ENCODE assay signal across 21 cellular contexts in the genomic region with DNA sequence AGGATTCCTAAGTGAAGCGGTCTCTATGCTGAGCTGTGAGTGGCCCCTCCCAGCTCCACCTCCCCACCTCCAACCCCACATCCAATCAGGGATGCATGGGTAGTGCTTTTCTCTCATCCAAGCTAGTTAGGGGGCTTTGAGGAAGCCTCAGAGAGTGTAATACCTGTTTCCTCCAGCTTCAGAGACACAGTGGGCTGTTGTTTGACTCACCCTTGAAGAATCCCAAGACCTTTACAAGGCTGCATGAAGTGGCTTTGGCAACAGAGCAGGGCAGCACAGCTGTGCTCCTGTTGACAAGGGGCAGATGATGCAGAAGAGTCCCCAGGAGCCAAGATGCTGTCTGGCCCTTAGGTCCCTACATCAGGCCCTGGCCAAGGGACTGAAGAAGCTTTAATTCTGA. TPM values are rescaled to one million over a fixed set of nuclear protein-coding genes. Genes with fewer than 3 reads are reported as not detected.
A peak's percentile ranks its signal among the peaks of the same experiment; 100 is the strongest.
DNase-seq lines count a peak whose midpoint lies in the region; ATAC-seq and TF ChIP-seq lines count a peak whose summit lies in the region.
"Had no signal": no experiment of that assay in that cellular context is flagged by ENCODE, and none has a peak within 500 bp of the region (broad histone marks: within the 10 kb centered on the region; RNA-seq: fewer than 3 reads in every experiment).

No MANE protein-coding gene starts in this region.

- no peaks in the 10 kb centered on the region for H3K4me1 ChIP-seq in mesendoderm (ENCODE audit: control insufficient read depth, low read depth, low read length)
- H3K4me1 ChIP-seq: sigmoid colon had no signal

- no peak overlapping the region for H3K4ac ChIP-seq in mesendoderm (ENCODE audit: low read depth, low read length)

- no peaks in the 10 kb centered on the region for H3K27me3 ChIP-seq in brain microvascular endothelial cell (replicated peaks)
- H3K27me3 ChIP-seq in mesendoderm (ENCODE audit: insufficient read depth, low read length, poor library complexity), result no peaks in the 10 kb centered on the region
- H3K27me3 ChIP-seq: sigmoid colon had no signal

- DNase-seq in LHCN-M2 (ENCODE audit: low read depth) (peak; percentile 62), brain microvascular endothelial cell (peak; percentile 18), mesendoderm (peak; percentile 97), HUDEP-2 (lab: John Stamatoyannopoulos, UW; ENCODE audit: unreplicated experiment in 76 of 76) (no peak), COLO668 (lab: John Stamatoyannopoulos, UW; ENCODE audit: unreplicated experiment) (no peak)
- DNase-seq: activated CD4-positive, alpha-beta T cell treated with anti-CD3 and anti-CD28 coated beads, Interleukin-2, amount 50 U/mL, for 4 hours; activated gamma-delta T cell; activated T-cell treated with anti-CD3 and anti-CD28 coated beads for 4 hours; CD4-positive, CD25-positive, alpha-beta regulatory T cell; dermis blood vessel endothelial cell; Karpas-422; mesenchymal stem cell; NCI-H1417; NCI-H526; Right ventricle myocardium superior; sigmoid colon; T-helper 1 cell had no signal

- H3K4me3 ChIP-seq in brain microvascular endothelial cell (ENCODE audit: low read depth, low read length) (no peak overlapping the region), mesendoderm (ENCODE audit: low read length) (no peak overlapping the region)
- H3K4me3 ChIP-seq: sigmoid colon had no signal

- no peak overlapping the region for H3K56ac ChIP-seq in mesendoderm (ENCODE audit: low read length)

- H3K27ac ChIP-seq in C4-2B (peak overlapping the region; percentile 2; the same call in 1 of the 2 replicates), brain microvascular endothelial cell (no peak overlapping the region), mesendoderm (ENCODE audit: low read depth, low read length) (no peak overlapping the region)
- H3K27ac ChIP-seq: sigmoid colon had no signal

- no peak overlapping the region for H2BK120ac ChIP-seq in mesendoderm (ENCODE audit: low read depth, low read length)

- ATAC-seq in GM18498 (IDR thresholded peaks at IDR 0.05; ENCODE audit: unreplicated experiment) (no peak), GM19328 (IDR thresholded peaks at IDR 0.05; ENCODE audit: unreplicated experiment) (no peak)
- ATAC-seq: natural killer cell treated with Interleukin-12 subunit alpha and Interleukin-12 subunit beta and Interleukin-15 and Interleukin-18, amount 100 ng/mL, for 72 hours had no signal

- H2BK15ac ChIP-seq in mesendoderm (replicated peaks; ENCODE audit: low read depth), result no peak overlapping the region

- no peak for TF ChIP-seq CTCF in C4-2B (conservative IDR thresholded peaks at IDR 0.05)
- TF ChIP-seq CTCF in brain microvascular endothelial cell (IDR thresholded peaks at IDR 0.05; ENCODE audit: low read depth, low read length, missing control alignments), result no peak

- H2BK5ac ChIP-seq in mesendoderm (ENCODE audit: low read length), result no peak overlapping the region

- in situ Hi-C loops in brain microvascular endothelial cell (cut with HindIII; ENCODE audit: low pct_ligation_motif_present, low sequenced_read_pairs), result no loop called here

- no peaks in the 10 kb centered on the region for H3K79me2 ChIP-seq in mesendoderm (ENCODE audit: control insufficient read depth, insufficient read depth, low read length)

- no CpG with 5 or more reads among the region's 1 CpG for WGBS in mesendoderm (ENCODE audit: extremely low coverage, insufficient coverage, low lambda C conversion rate)

- H4K8ac ChIP-seq in mesendoderm (ENCODE audit: low read depth, low read length), result no peak overlapping the region

- H3K79me1 ChIP-seq in mesendoderm (ENCODE audit: low read length), result no peaks in the 10 kb centered on the region

- H3K9ac ChIP-seq in mesendoderm (ENCODE audit: low read length), result no peak overlapping the region

- no peak overlapping the region for H4K5ac ChIP-seq in mesendoderm (ENCODE audit: low read length)

- no peak overlapping the region for H3K4me2 ChIP-seq in mesendoderm (ENCODE audit: low read length)

- H2AK5ac ChIP-seq in mesendoderm (ENCODE audit: low read length), result no peak overlapping the region

- no peaks in the 10 kb centered on the region for H3K36me3 ChIP-seq in brain microvascular endothelial cell (replicated peaks)
- H3K36me3 ChIP-seq in mesendoderm (ENCODE audit: control insufficient read depth, insufficient read depth, low read length), result no peaks in the 10 kb centered on the region
- H3K36me3 ChIP-seq: sigmoid colon had no signal

- H3K18ac ChIP-seq in mesendoderm (ENCODE audit: low read length), result no peak overlapping the region

- no peak overlapping the region for H3K23ac ChIP-seq in mesendoderm (ENCODE audit: low read length)

RNA-seq across cellular contexts. Expression of a gene that starts 27.1 kb away (rescaled TPM):
- 3.1 and 3.6 TPM in 2 replicates for total RNA-seq in LHCN-M2 (2014; rRNA removed)
- 2.6 TPM for polyA plus RNA-seq in LHCN-M2 (2012)
- polyA plus RNA-seq in mesendoderm (2013, experiment 1 of 2), result 3.1 TPM
- 2.5 TPM for polyA plus RNA-seq in mesendoderm (2013, experiment 2 of 2)

Comparison
In these comparisons a context has a peak if more than half of its experiments do, and no peak if none do; other contexts are left out.
1. DNase-seq: peak in LHCN-M2 (single experiment), brain microvascular endothelial cell (single experiment) and mesendoderm (single experiment); none in HUDEP-2 (0 of 76) and COLO668 (single experiment).